14 cellular contexts compared by ENCODE assay signal in the genomic region with DNA sequence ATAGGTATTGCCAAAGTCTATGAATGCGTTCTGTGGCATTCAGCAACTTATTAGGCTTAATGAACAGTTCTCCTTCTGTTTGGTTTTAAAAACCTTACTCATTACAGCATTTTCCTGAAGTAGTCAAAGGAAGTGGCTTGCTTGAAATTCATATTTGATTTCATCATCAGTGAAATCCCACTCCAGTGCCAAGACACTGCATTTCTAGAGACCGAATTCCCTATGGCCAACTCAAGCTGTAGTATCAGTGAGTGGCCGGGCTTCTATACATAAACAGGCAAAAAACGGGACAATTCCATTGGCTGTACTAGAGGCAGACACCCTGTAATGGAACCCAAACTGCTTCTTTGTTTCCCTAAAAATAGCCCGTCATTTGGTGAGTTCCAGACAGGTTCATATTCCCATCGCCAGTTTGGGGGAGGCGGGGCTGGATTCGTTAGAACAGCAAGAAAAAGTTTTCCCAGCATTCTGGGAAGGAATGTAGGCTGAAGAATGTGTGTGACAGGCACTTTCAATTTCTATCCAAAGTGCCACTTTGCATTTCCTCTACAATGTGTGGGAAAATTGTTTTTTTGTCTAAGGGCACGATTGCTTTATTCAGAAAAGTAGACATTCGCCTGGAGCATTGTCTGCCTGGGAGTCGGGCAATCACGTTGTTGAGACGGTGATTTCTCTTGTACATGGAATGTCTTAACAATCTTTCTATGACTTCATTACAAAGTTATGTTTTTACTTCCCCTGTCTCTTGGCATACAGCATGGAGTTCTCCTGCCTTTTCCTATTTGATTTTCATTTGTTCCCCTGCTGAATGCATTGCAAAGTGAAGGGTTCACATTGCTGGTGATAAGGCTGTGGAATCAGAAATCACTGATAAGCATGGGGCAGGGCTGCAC.
DNase-seq lines count a peak whose midpoint lies in the region; ATAC-seq and TF ChIP-seq lines count a peak whose summit lies in the region.
"Had no signal": no experiment of that assay in that cellular context is flagged by ENCODE, and none has a peak within 500 bp of the region (broad histone marks: within the 10 kb centered on the region; RNA-seq: fewer than 3 reads in every experiment).

No MANE protein-coding gene starts in this region.

- intact Hi-C loops in naive thymus-derived CD4-positive, alpha-beta T cell (cut with micrococcal nuclease): no loop called here

- peaks cover 0 to 4% (median 0%) of the 10 kb centered on the region in 7 donors for H3K4me1 Mint-ChIP-seq in naive thymus-derived CD4-positive, alpha-beta T cell
- H3K4me1 Mint-ChIP-seq: activated CD4-positive, alpha-beta T cell treated with anti-CD3 and anti-CD28 coated beads, Interleukin-2, amount 10 ng/mL, durations not matched to agents 24 days and 14 days had no signal

- H3K27me3 ChIP-seq in subcutaneous abdominal adipose tissue (ENCODE audit: control insufficient read depth in 5 of 5, insufficient read depth in 4 of 5, low read length in 5 of 5): no peaks in the 10 kb centered on the region
- H3K27me3 ChIP-seq in naive thymus-derived CD4-positive, alpha-beta T cell (ENCODE audit: control insufficient read depth in 2 of 2, insufficient read depth in 2 of 2, low read length in 2 of 2): no peaks in the 10 kb centered on the region

- H3K9me3 ChIP-seq in HEK293 (ENCODE audit: control insufficient read depth, insufficient read depth, low read depth, low read length): no peaks in the 10 kb centered on the region
- no peaks in the 10 kb centered on the region for H3K9me3 ChIP-seq in subcutaneous abdominal adipose tissue (ENCODE audit: control insufficient read depth in 5 of 5, low read length in 5 of 5)
- no peaks in the 10 kb centered on the region for H3K9me3 ChIP-seq in naive thymus-derived CD4-positive, alpha-beta T cell (ENCODE audit: control insufficient read depth in 2 of 3, low read length in 3 of 3)

- no peaks in the 10 kb centered on the region for H3K36me3 ChIP-seq in HEK293 (ENCODE audit: control insufficient read depth in 2 of 2, insufficient read depth in 1 of 2, low read length in 2 of 2)
- H3K36me3 ChIP-seq in subcutaneous abdominal adipose tissue (ENCODE audit: control insufficient read depth in 5 of 5, insufficient read depth in 5 of 5, low read length in 5 of 5): no peaks in the 10 kb centered on the region
- no peaks in the 10 kb centered on the region for H3K36me3 ChIP-seq in naive thymus-derived CD4-positive, alpha-beta T cell (ENCODE audit: control insufficient read depth in 2 of 3, insufficient read depth in 3 of 3, low read length in 3 of 3)

- DNase-seq in astrocyte of the spinal cord (ENCODE audit: low read depth, low spot score) (peak; percentile 6), hepatic stellate cell (ENCODE audit: low spot score) (peak; percentile 55), germinal center (ENCODE audit: low spot score) (no peak)
- DNase-seq in naive thymus-derived CD4-positive, alpha-beta T cell: no peak
- DNase-seq: activated CD4-positive, alpha-beta T cell treated with anti-CD3 and anti-CD28 coated beads, Interleukin-2, amount 10 ng/mL, durations not matched to agents 24 days and 14 days; activated naive CD8-positive, alpha-beta T cell treated with anti-CD3 and anti-CD28 coated beads, Interleukin-2, amount 10 ng/mL, durations not matched to agents 7 days and 5 days; activated T-cell treated with anti-CD3 and anti-CD28 coated beads for 4 hours; CD4-positive, alpha-beta memory T cell; NCI-H2081 treated with DMSO at 0.1 percent for 48 hours; NCI-H82; T1000 had no signal

- H3K4me3 ChIP-seq in HEK293 (ENCODE audit: low read depth, low read length) (peak overlapping the region; percentile 4; the same call in 1 of the 2 replicates), astrocyte of the spinal cord (ENCODE audit: low read depth, low read length) (no peak overlapping the region), subcutaneous abdominal adipose tissue (ENCODE audit: low read depth in 1 of 5, low read length in 5 of 5) (peak overlapping the region in 3 of 5 donors; percentile 28 to 59 (median 31))
- no peak overlapping the region for H3K4me3 ChIP-seq in naive thymus-derived CD4-positive, alpha-beta T cell (ENCODE audit: low read length)

- peaks cover 0 to 12% (median 3%) of the 10 kb centered on the region in 11 donors for H3K9me3 Mint-ChIP-seq in naive thymus-derived CD4-positive, alpha-beta T cell

- H3K36me3 Mint-ChIP-seq in naive thymus-derived CD4-positive, alpha-beta T cell: peaks cover 0 to 4% (median 2%) of the 10 kb centered on the region in 5 donors
- H3K36me3 Mint-ChIP-seq: activated naive CD8-positive, alpha-beta T cell treated with anti-CD3 and anti-CD28 coated beads, Interleukin-2, amount 10 ng/mL, durations not matched to agents 7 days and 5 days had no signal

- ATAC-seq in GM18498 (IDR thresholded peaks at IDR 0.05; ENCODE audit: unreplicated experiment): no peak
- no peak for ATAC-seq in naive thymus-derived CD4-positive, alpha-beta T cell

- POLR2A ChIA-PET in HEK293 (lab: Yijun Ruan, JAX): no interaction called here
- POLR2A ChIA-PET in naive thymus-derived CD4-positive, alpha-beta T cell (lab: Charles Lee): no interaction called here

- peaks cover 0 to 27% (median 4%) of the 10 kb centered on the region in 5 donors for H3K27me3 Mint-ChIP-seq in naive thymus-derived CD4-positive, alpha-beta T cell
- H3K27me3 Mint-ChIP-seq: activated CD4-positive, alpha-beta T cell treated with anti-CD3 and anti-CD28 coated beads, Interleukin-2, amount 10 ng/mL, durations not matched to agents 24 days and 14 days; activated naive CD8-positive, alpha-beta T cell treated with anti-CD3 and anti-CD28 coated beads, Interleukin-2, amount 10 ng/mL, durations not matched to agents 7 days and 5 days had no signal

- no peak overlapping the region for H3K27ac ChIP-seq in HEK293 (ENCODE audit: extremely low read depth, low read depth, low read length)
- no peak overlapping the region for H3K27ac ChIP-seq in subcutaneous abdominal adipose tissue (ENCODE audit: low read depth, low read length)
- no peak overlapping the region for H3K27ac ChIP-seq in naive thymus-derived CD4-positive, alpha-beta T cell (ENCODE audit: low read depth, low read length)

- H3K9ac ChIP-seq in subcutaneous abdominal adipose tissue (ENCODE audit: low read length in 5 of 5): no peak overlapping the region

- no peak overlapping the region for H3K27ac Mint-ChIP-seq in naive thymus-derived CD4-positive, alpha-beta T cell
- H3K27ac Mint-ChIP-seq: activated CD4-positive, alpha-beta T cell treated with anti-CD3 and anti-CD28 coated beads, Interleukin-2, amount 10 ng/mL, durations not matched to agents 24 days and 14 days; activated naive CD8-positive, alpha-beta T cell treated with anti-CD3 and anti-CD28 coated beads, Interleukin-2, amount 10 ng/mL, durations not matched to agents 7 days and 5 days; CD4-positive, alpha-beta memory T cell had no signal

- in situ Hi-C loops in astrocyte of the spinal cord (cut with HindIII; ENCODE audit: low sequenced_read_pairs): no loop called here

- H3K4me1 ChIP-seq in HEK293 (ENCODE audit: control insufficient read depth, insufficient read depth, low read length) (no peaks in the 10 kb centered on the region), subcutaneous abdominal adipose tissue (ENCODE audit: control insufficient read depth in 5 of 5, insufficient read depth in 5 of 5, low read length in 5 of 5) (peaks cover 0 to 10% (median 4%) of the 10 kb centered on the region in 5 donors)
- H3K4me1 ChIP-seq in naive thymus-derived CD4-positive, alpha-beta T cell (ENCODE audit: control insufficient read depth in 2 of 2, insufficient read depth in 2 of 2, low read length in 2 of 2): no peaks in the 10 kb centered on the region

- no peak for TF ChIP-seq CTCF in HEK293 (tag by site-specific recombination; IDR thresholded peaks at IDR 0.05)
- TF ChIP-seq CTCF in astrocyte of the spinal cord (IDR thresholded peaks at IDR 0.05; ENCODE audit: low read depth, low read length): no peak

- CTCF ChIA-PET in HEK293 (lab: Yijun Ruan, JAX): no interaction called here
- CTCF ChIA-PET in naive thymus-derived CD4-positive, alpha-beta T cell (lab: Charles Lee): no interaction called here

- H3K4me3 Mint-ChIP-seq in naive thymus-derived CD4-positive, alpha-beta T cell: no peak overlapping the region
- H3K4me3 Mint-ChIP-seq: activated CD4-positive, alpha-beta T cell treated with anti-CD3 and anti-CD28 coated beads, Interleukin-2, amount 10 ng/mL, durations not matched to agents 24 days and 14 days; activated naive CD8-positive, alpha-beta T cell treated with anti-CD3 and anti-CD28 coated beads, Interleukin-2, amount 10 ng/mL, durations not matched to agents 7 days and 5 days; CD4-positive, alpha-beta memory T cell had no signal

TF ChIP-seq in HEK293, 187 proteins besides CTCF, POLR2A, EP300 and RAD21 (continues in another document):
- TF ChIP-seq KLF9 (tag by site-specific recombination; IDR thresholded peaks at IDR 0.05; ENCODE audit: low read depth) (no peak), ZNF629 (tag by site-specific recombination; IDR thresholded peaks at IDR 0.05) (no peak), PRDM1 (tag by site-specific recombination; IDR thresholded peaks at IDR 0.05) (no peak), KLF16 (tag by site-specific recombination; IDR thresholded peaks at IDR 0.05) (no peak), ZBTB21 (tag by site-specific recombination; IDR thresholded peaks at IDR 0.05) (no peak), ZNF624 (tag by site-specific recombination; IDR thresholded peaks at IDR 0.05) (no peak), ZSCAN30 (tag by site-specific recombination; IDR thresholded peaks at IDR 0.05) (no peak)
- TF ChIP-seq, protein P1, sequence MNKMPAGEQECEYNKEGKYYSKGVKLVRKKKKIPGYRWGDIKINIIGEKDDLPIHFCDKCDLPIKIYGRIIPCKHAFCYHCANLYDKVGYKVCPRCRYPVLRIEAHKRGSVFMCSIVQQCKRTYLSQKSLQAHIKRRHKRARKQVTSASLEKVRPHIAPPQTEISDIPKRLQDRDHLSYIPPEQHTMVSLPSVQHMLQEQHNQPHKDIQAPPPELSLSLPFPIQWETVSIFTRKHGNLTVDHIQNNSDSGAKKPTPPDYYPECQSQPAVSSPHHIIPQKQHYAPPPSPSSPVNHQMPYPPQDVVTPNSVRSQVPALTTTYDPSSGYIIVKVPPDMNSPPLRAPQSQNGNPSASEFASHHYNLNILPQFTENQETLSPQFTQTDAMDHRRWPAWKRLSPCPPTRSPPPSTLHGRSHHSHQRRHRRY (tag by site-specific recombination; IDR thresholded peaks at IDR 0.05): no peak
- TF ChIP-seq, protein P2, sequence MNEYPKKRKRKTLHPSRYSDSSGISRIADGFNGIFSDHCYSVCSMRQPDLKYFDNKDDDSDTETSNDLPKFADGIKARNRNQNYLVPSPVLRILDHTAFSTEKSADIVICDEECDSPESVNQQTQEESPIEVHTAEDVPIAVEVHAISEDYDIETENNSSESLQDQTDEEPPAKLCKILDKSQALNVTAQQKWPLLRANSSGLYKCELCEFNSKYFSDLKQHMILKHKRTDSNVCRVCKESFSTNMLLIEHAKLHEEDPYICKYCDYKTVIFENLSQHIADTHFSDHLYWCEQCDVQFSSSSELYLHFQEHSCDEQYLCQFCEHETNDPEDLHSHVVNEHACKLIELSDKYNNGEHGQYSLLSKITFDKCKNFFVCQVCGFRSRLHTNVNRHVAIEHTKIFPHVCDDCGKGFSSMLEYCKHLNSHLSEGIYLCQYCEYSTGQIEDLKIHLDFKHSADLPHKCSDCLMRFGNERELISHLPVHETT (tag by site-specific recombination; IDR thresholded peaks at IDR 0.05): no peak

Comparison
In these comparisons a context has a peak if more than half of its experiments do, and no peak if none do; other contexts are left out.
1. H3K4me3 ChIP-seq: peak in HEK293 (single experiment) and subcutaneous abdominal adipose tissue (3 of 5); none in astrocyte of the spinal cord (single experiment) and naive thymus-derived CD4-positive, alpha-beta T cell (single experiment).
2. DNase-seq: peak in astrocyte of the spinal cord (single experiment) and hepatic stellate cell (single experiment); none in naive thymus-derived CD4-positive, alpha-beta T cell (0 of 9) and germinal center (single experiment).